In genomic region chr21:14281188-14281900, GRCh38 we compare ENCODE assay signal across 7 cellular contexts.
DNase-seq lines count a peak whose midpoint lies in the region; ATAC-seq, FAIRE-seq and TF ChIP-seq lines count a peak whose summit lies in the region.
"Not testable (repeated sequence)": the region's sequence is repeated elsewhere in the genome, so short reads cannot be mapped to it uniquely, and the experiment has no call there.

No MANE protein-coding gene starts in this region.

- H3K14ac ChIP-seq in trophoblast cell (ENCODE audit: low read length) = not testable (repeated sequence)

- not testable (repeated sequence) for ATAC-seq in memory B cell (ENCODE audit: low read depth)

- H3K27me3 ChIP-seq in HAP-1 (ENCODE audit: low read depth); endothelial cell of umbilical vein (ENCODE audit: control insufficient read depth in 2 of 2, insufficient read depth in 2 of 2, low read length in 2 of 2); iPS-20b (ENCODE audit: insufficient read depth, low read length); trophoblast cell (ENCODE audit: insufficient read depth, low read length): not testable (repeated sequence)

- BruUV-seq in endothelial cell of umbilical vein (replicated peaks; lab: Mats Ljungman, UMichigan) = not testable (repeated sequence)

- H4K20me1 ChIP-seq in endothelial cell of umbilical vein (replicated peaks; ENCODE audit: control insufficient read depth, extremely low read depth, insufficient read depth, low read length) = not testable (repeated sequence)

- not testable (repeated sequence) for H4K12ac ChIP-seq in trophoblast cell (ENCODE audit: low read depth, low read length)

- H2AK5ac ChIP-seq in trophoblast cell (ENCODE audit: low read length) = not testable (repeated sequence)

- CTCF ChIA-PET in endothelial cell of umbilical vein (lab: Charles Lee) = not testable (repeated sequence)

- H2BK120ac ChIP-seq in trophoblast cell (ENCODE audit: insufficient read depth, low read length, poor library complexity) = not testable (repeated sequence)

- H2AFZ ChIP-seq in endothelial cell of umbilical vein (ENCODE audit: low read depth, low read length) = peak overlapping the region; percentile 33
- not testable (repeated sequence) for H2AFZ ChIP-seq in trophoblast cell (ENCODE audit: insufficient read depth, low read length, poor library complexity)

- peak overlapping the region in 1 of 7 donors; percentile 23 for H3K27ac Mint-ChIP-seq in CD14-positive monocyte
- not testable (repeated sequence) for H3K27ac Mint-ChIP-seq in memory B cell

- no CpG with 5 or more reads among the region's 11 CpGs for WGBS in trophoblast cell (ENCODE audit: extremely low coverage, insufficient coverage, insufficient read length)

- not testable (repeated sequence) for H3K79me2 ChIP-seq in endothelial cell of umbilical vein (ENCODE audit: control insufficient read depth, insufficient read depth, low read length); trophoblast cell (ENCODE audit: control insufficient read depth, insufficient read depth, low read length, poor library complexity)

- dilution Hi-C loops in endothelial cell of umbilical vein (cut with MboI; ENCODE audit: extremely low pct_ligation_motif_present, low sequenced_read_pairs) = not testable (repeated sequence)

- H3K4me1 Mint-ChIP-seq in CD14-positive monocyte = peaks cover 10% of the 10 kb centered on the region
- not testable (repeated sequence) for H3K4me1 Mint-ChIP-seq in memory B cell

- TF ChIP-seq POLR2A in endothelial cell of umbilical vein (IDR thresholded peaks at IDR 0.05; ENCODE audit: low read depth, low read length) = not testable (repeated sequence)

- H3K9me1 ChIP-seq in endothelial cell of umbilical vein (replicated peaks; ENCODE audit: control insufficient read depth, extremely low read depth, insufficient read depth, low read length) = not testable (repeated sequence)

- not testable (repeated sequence) for H3K36me3 Mint-ChIP-seq in CD14-positive monocyte, memory B cell

- FAIRE-seq in endothelial cell of umbilical vein (lab: Jason Lieb, UNC) = not testable (repeated sequence)

- not testable (repeated sequence) for H3K23ac ChIP-seq in trophoblast cell (ENCODE audit: low read length)

- in situ Hi-C loops in HAP-1 (cut with MboI; ENCODE audit: low sequenced_read_pairs) = not testable (repeated sequence)

- H3K9me3 Mint-ChIP-seq in CD14-positive monocyte, memory B cell: not testable (repeated sequence)

- DNase-seq in CD14-positive monocyte (ENCODE audit: low spot score); endothelial cell of umbilical vein (ENCODE audit: low read depth, low spot score); memory B cell (ENCODE audit: low spot score in 2 of 2): not testable (repeated sequence)
- DNase-seq in HAP-1 (ENCODE audit: low spot score in 2 of 2) = peak; percentile 41 to 71
- peak; percentile 42 for DNase-seq in NCI-H82 (lab: John Stamatoyannopoulos, UW)
- DNase-seq in trophoblast cell = peak; percentile 25 to 43

- H3K79me1 ChIP-seq in trophoblast cell (ENCODE audit: low read length) = not testable (repeated sequence)

- H3K4me2 ChIP-seq in endothelial cell of umbilical vein (ENCODE audit: insufficient read depth, low read length) = not testable (repeated sequence)
- H3K4me2 ChIP-seq in trophoblast cell (ENCODE audit: low read length) = peak overlapping the region; percentile 48

- not testable (repeated sequence) for H2BK5ac ChIP-seq in trophoblast cell (ENCODE audit: low read depth, low read length, poor library complexity)

- H4K8ac ChIP-seq in trophoblast cell (ENCODE audit: low read depth, low read length) = not testable (repeated sequence)

- H3K4me3 Mint-ChIP-seq in CD14-positive monocyte (peak overlapping the region; percentile 57 to 82), memory B cell (peak overlapping the region; percentile 33)

- not testable (repeated sequence) for H3K9ac ChIP-seq in endothelial cell of umbilical vein (replicated peaks; ENCODE audit: extremely low read depth, insufficient read depth, low read length); trophoblast cell (ENCODE audit: low read length)
- H3K9ac ChIP-seq in iPS-20b (ENCODE audit: low read depth, low read length) = peak overlapping the region; percentile 36; the same call in 1 of the 2 replicates

- H3K27ac ChIP-seq in endothelial cell of umbilical vein (ENCODE audit: insufficient read depth, low read depth, low read length); iPS-20b (ENCODE audit: low read length); trophoblast cell (ENCODE audit: low read depth, low read length): not testable (repeated sequence)

- H3K27me3 Mint-ChIP-seq in CD14-positive monocyte (ENCODE audit: low read depth in 3 of 3); memory B cell: not testable (repeated sequence)

- peak overlapping the region; percentile 13 for H3K4me3 ChIP-seq in HAP-1
- H3K4me3 ChIP-seq in endothelial cell of umbilical vein (replicated peaks in 1 of 3; ENCODE audit: insufficient read depth in 1 of 3, low read depth in 1 of 3, low read length in 3 of 3); trophoblast cell (ENCODE audit: low read depth, low read length): not testable (repeated sequence)
- peak overlapping the region; percentile 60 for H3K4me3 ChIP-seq in iPS-20b (ENCODE audit: low read length)

- POLR2A ChIA-PET in endothelial cell of umbilical vein (lab: Charles Lee) = not testable (repeated sequence)

- not testable (repeated sequence) for H2BK12ac ChIP-seq in trophoblast cell (ENCODE audit: low read length)

- not testable (repeated sequence) for H3K18ac ChIP-seq in trophoblast cell (ENCODE audit: low read length)

- not testable (repeated sequence) for H3K9me3 ChIP-seq in HAP-1; endothelial cell of umbilical vein (replicated peaks; ENCODE audit: control insufficient read depth, insufficient read depth, low read length); iPS-20b (ENCODE audit: insufficient read depth, low read depth, low read length); trophoblast cell (ENCODE audit: insufficient read depth, low read depth, low read length)

- not testable (repeated sequence) for TF ChIP-seq CTCF in CD14-positive monocyte (IDR thresholded peaks at IDR 0.05); endothelial cell of umbilical vein (IDR thresholded peaks at IDR 0.05; ENCODE audit: extremely low read depth in 1 of 2, insufficient read depth in 1 of 2, low read depth in 1 of 2, low read length in 2 of 2)

- not testable (repeated sequence) for H3K36me3 ChIP-seq in HAP-1 (replicated peaks); endothelial cell of umbilical vein (ENCODE audit: control insufficient read depth in 2 of 2, extremely low read depth in 1 of 2, insufficient read depth in 2 of 2, low read length in 2 of 2); iPS-20b (ENCODE audit: insufficient read depth, low read depth, low read length); trophoblast cell (ENCODE audit: control insufficient read depth in 1 of 2, insufficient read depth in 2 of 2, low read length in 2 of 2)

- intact Hi-C loops in CD14-positive monocyte (cut with micrococcal nuclease); endothelial cell of umbilical vein (cut with micrococcal nuclease): not testable (repeated sequence)

- H3K4me1 ChIP-seq in HAP-1 = peaks cover 13% of the 10 kb centered on the region
- H3K4me1 ChIP-seq in endothelial cell of umbilical vein (ENCODE audit: control insufficient read depth, extremely low read depth, insufficient read depth, low read length); trophoblast cell (ENCODE audit: control insufficient read depth in 1 of 2, insufficient read depth in 2 of 2, low read length in 2 of 2): not testable (repeated sequence)
- H3K4me1 ChIP-seq in iPS-20b (ENCODE audit: insufficient read depth, low read length) = peaks cover 16% of the 10 kb centered on the region; the same call in 1 of the 2 replicates

- H3K4ac ChIP-seq in trophoblast cell (ENCODE audit: low read depth, low read length) = not testable (repeated sequence)

- not testable (repeated sequence) for H4K91ac ChIP-seq in trophoblast cell (ENCODE audit: low read depth, low read length)
